In genomic region chrX:38923451-38923969, GRCh38 we compare ENCODE assay signal across 20 cellular contexts.
DNase-seq lines count a peak whose midpoint lies in the region; ATAC-seq and TF ChIP-seq lines count a peak whose summit lies in the region.
"Had no signal": no experiment of that assay in that cellular context is flagged by ENCODE, and none has a peak within 500 bp of the region (broad histone marks: within the 10 kb centered on the region; RNA-seq: fewer than 3 reads in every experiment).

No MANE protein-coding gene starts in this region.

- TF ChIP-seq POLR2A in thyroid gland (IDR thresholded peaks at IDR 0.05): no peak

- intact Hi-C loops in thyroid gland (cut with DNase I): no loop called here

- no peaks in the 10 kb centered on the region for H3K9me2 ChIP-seq in OCI-LY1 (ENCODE audit: low read depth, low read length)

- no peak overlapping the region for H3K4me3 ChIP-seq in OCI-LY1 (ENCODE audit: low read depth, low read length, poor library complexity, severe bottlenecking)
- H3K4me3 ChIP-seq in thyroid gland (replicated peaks in 1 of 3): no peak overlapping the region
- H3K4me3 ChIP-seq: GM23248, SJSA1 had no signal

- no peaks in the 10 kb centered on the region for H3K36me3 ChIP-seq in OCI-LY1 (ENCODE audit: insufficient read depth, low read length)
- no peaks in the 10 kb centered on the region for H3K36me3 ChIP-seq in thyroid gland
- H3K36me3 ChIP-seq: SJSA1 had no signal

- no peak overlapping the region for H3K27ac Mint-ChIP-seq in stimulated activated naive B cell treated with anti-CD40 and anti-IgM and Interleukin-4, amounts not matched to agents 10 μg/mL and 1 μg/mL and 100 μg/mL, for 72 hours
- H3K27ac Mint-ChIP-seq: activated CD8-positive, alpha-beta T cell treated with anti-CD3 and anti-CD28 coated beads, Interleukin-2, amount 10 ng/mL, durations not matched to agents 7 days and 5 days; activated naive CD4-positive, alpha-beta T cell treated with anti-CD3 and anti-CD28 coated beads, Interleukin-2, amount 50 U/mL, for 24 hours; naive thymus-derived CD4-positive, alpha-beta T cell had no signal

- H4K20me1 ChIP-seq in OCI-LY1 (ENCODE audit: insufficient read depth, low read length): no peaks in the 10 kb centered on the region

- no peaks in the 10 kb centered on the region for H3K27me3 Mint-ChIP-seq in stimulated activated naive B cell treated with anti-CD40 and anti-IgM and Interleukin-4, amounts not matched to agents 10 μg/mL and 1 μg/mL and 100 μg/mL, for 72 hours
- H3K27me3 Mint-ChIP-seq: activated naive CD4-positive, alpha-beta T cell treated with anti-CD3 and anti-CD28 coated beads, Interleukin-2, amount 50 U/mL, for 24 hours had no signal

- 0 out of 2 replicates have a peak overlapping the region, but pooled peaks have one; percentile 47 for H2AFZ ChIP-seq in OCI-LY1 (ENCODE audit: low read length)
- H2AFZ ChIP-seq: GM23248 had no signal

- H3K9ac ChIP-seq in OCI-LY1 (ENCODE audit: low read length): no peak overlapping the region
- H3K9ac ChIP-seq: GM23248 had no signal

- no peaks in the 10 kb centered on the region for H3F3A ChIP-seq in OCI-LY1 (ENCODE audit: insufficient read depth, low read length)

- H3K79me2 ChIP-seq in OCI-LY1 (ENCODE audit: insufficient read depth, low read length): no peaks in the 10 kb centered on the region

- no peaks in the 10 kb centered on the region for H3K27me3 ChIP-seq in OCI-LY1 (ENCODE audit: insufficient read depth, low read length)
- H3K27me3 ChIP-seq in thyroid gland: no peaks in the 10 kb centered on the region
- H3K27me3 ChIP-seq: SJSA1 had no signal

- H3K4me2 ChIP-seq in OCI-LY1 (ENCODE audit: low read length): no peak overlapping the region

- WGBS in thyroid gland, 2 donors: 81 to 83% methylated on average over 3 of the region's 3 CpGs

- H3K36me3 Mint-ChIP-seq in stimulated activated naive B cell treated with anti-CD40 and anti-IgM and Interleukin-4, amounts not matched to agents 10 μg/mL and 1 μg/mL and 100 μg/mL, for 72 hours: no peaks in the 10 kb centered on the region
- H3K36me3 Mint-ChIP-seq: activated naive CD4-positive, alpha-beta T cell treated with anti-CD3 and anti-CD28 coated beads, Interleukin-2, amount 50 U/mL, for 24 hours; naive thymus-derived CD4-positive, alpha-beta T cell had no signal

- H3K27ac ChIP-seq in OCI-LY1 (ENCODE audit: low read depth, low read length, poor library complexity, severe bottlenecking): peak overlapping the region; percentile 55
- no peak overlapping the region for H3K27ac ChIP-seq in thyroid gland
- H3K27ac ChIP-seq: GM23248, SJSA1 had no signal

- no peak for DNase-seq in stimulated activated naive B cell treated with anti-CD40 and anti-IgM and Interleukin-4, amounts not matched to agents 10 μg/mL and 1 μg/mL and 100 μg/mL, for 72 hours
- no peak for DNase-seq in HK-2 (ENCODE audit: unreplicated experiment)
- DNase-seq in activated CD4-positive, alpha-beta T cell treated with anti-CD3 and anti-CD28 coated beads for 1 hour: no peak
- no peak for DNase-seq in thyroid gland
- DNase-seq: activated CD4-positive, CD25-positive, alpha-beta regulatory T cell; activated CD8-positive, alpha-beta T cell treated with anti-CD3 and anti-CD28 coated beads, Interleukin-2, amount 10 ng/mL, durations not matched to agents 7 days and 5 days; activated T-cell treated with anti-CD3 and anti-CD28 coated beads, Interleukin-2, amount 50 U/mL, for 48 hours; GM23248; mesenchymal stem cell; naive thymus-derived CD4-positive, alpha-beta T cell; NCI-H1436; NCI-H774; posterior cingulate gyrus; stimulated activated CD4-positive, alpha-beta T cell treated with anti-CD3 and anti-CD28 coated beads, Interleukin-2, amount 100 ng/mL, for 48 hours; substantia nigra had no signal

- H3K4me1 Mint-ChIP-seq in stimulated activated naive B cell treated with anti-CD40 and anti-IgM and Interleukin-4, amounts not matched to agents 10 μg/mL and 1 μg/mL and 100 μg/mL, for 72 hours: no peaks in the 10 kb centered on the region
- H3K4me1 Mint-ChIP-seq: activated naive CD4-positive, alpha-beta T cell treated with anti-CD3 and anti-CD28 coated beads, Interleukin-2, amount 50 U/mL, for 24 hours had no signal

- H3K9me3 ChIP-seq in OCI-LY1 (ENCODE audit: low read length): no peaks in the 10 kb centered on the region
- H3K9me3 ChIP-seq in thyroid gland: no peaks in the 10 kb centered on the region
- H3K9me3 ChIP-seq: SJSA1 had no signal

- TF ChIP-seq CTCF in OCI-LY1 (IDR thresholded peaks at IDR 0.05; ENCODE audit: low read length) (no peak), thyroid gland (IDR thresholded peaks at IDR 0.05) (no peak)

- H3K4me3 Mint-ChIP-seq in stimulated activated naive B cell treated with anti-CD40 and anti-IgM and Interleukin-4, amounts not matched to agents 10 μg/mL and 1 μg/mL and 100 μg/mL, for 72 hours: no peak overlapping the region
- H3K4me3 Mint-ChIP-seq: activated CD8-positive, alpha-beta T cell treated with anti-CD3 and anti-CD28 coated beads, Interleukin-2, amount 10 ng/mL, durations not matched to agents 7 days and 5 days; activated naive CD4-positive, alpha-beta T cell treated with anti-CD3 and anti-CD28 coated beads, Interleukin-2, amount 50 U/mL, for 24 hours; naive thymus-derived CD4-positive, alpha-beta T cell had no signal

- peak; percentile 54 for ATAC-seq in GM18909 (IDR thresholded peaks at IDR 0.05; ENCODE audit: poor library complexity, unreplicated experiment)
- peak; percentile 67 for ATAC-seq in HG02678 (IDR thresholded peaks at IDR 0.05; ENCODE audit: unreplicated experiment)
- peak; percentile 59 to 63 for ATAC-seq in stimulated activated naive B cell treated with anti-CD40 and anti-IgM and Interleukin-4, amounts not matched to agents 10 μg/mL and 1 μg/mL and 100 μg/mL, for 72 hours (replicated peaks)
- ATAC-seq: activated CD8-positive, alpha-beta T cell treated with anti-CD3 and anti-CD28 coated beads, Interleukin-2, amount 10 ng/mL, durations not matched to agents 7 days and 5 days; naive thymus-derived CD4-positive, alpha-beta T cell had no signal

- H3K9me3 Mint-ChIP-seq in stimulated activated naive B cell treated with anti-CD40 and anti-IgM and Interleukin-4, amounts not matched to agents 10 μg/mL and 1 μg/mL and 100 μg/mL, for 72 hours: peaks cover 0 to 1% of the 10 kb centered on the region in 2 donors
- H3K9me3 Mint-ChIP-seq: activated naive CD4-positive, alpha-beta T cell treated with anti-CD3 and anti-CD28 coated beads, Interleukin-2, amount 50 U/mL, for 24 hours had no signal

- H3K4me1 ChIP-seq in OCI-LY1 (ENCODE audit: insufficient read depth, low read length, severe bottlenecking) (peaks cover 45% of the 10 kb centered on the region), thyroid gland (no peaks in the 10 kb centered on the region)
- H3K4me1 ChIP-seq: SJSA1 had no signal
